In the genomic region with DNA sequence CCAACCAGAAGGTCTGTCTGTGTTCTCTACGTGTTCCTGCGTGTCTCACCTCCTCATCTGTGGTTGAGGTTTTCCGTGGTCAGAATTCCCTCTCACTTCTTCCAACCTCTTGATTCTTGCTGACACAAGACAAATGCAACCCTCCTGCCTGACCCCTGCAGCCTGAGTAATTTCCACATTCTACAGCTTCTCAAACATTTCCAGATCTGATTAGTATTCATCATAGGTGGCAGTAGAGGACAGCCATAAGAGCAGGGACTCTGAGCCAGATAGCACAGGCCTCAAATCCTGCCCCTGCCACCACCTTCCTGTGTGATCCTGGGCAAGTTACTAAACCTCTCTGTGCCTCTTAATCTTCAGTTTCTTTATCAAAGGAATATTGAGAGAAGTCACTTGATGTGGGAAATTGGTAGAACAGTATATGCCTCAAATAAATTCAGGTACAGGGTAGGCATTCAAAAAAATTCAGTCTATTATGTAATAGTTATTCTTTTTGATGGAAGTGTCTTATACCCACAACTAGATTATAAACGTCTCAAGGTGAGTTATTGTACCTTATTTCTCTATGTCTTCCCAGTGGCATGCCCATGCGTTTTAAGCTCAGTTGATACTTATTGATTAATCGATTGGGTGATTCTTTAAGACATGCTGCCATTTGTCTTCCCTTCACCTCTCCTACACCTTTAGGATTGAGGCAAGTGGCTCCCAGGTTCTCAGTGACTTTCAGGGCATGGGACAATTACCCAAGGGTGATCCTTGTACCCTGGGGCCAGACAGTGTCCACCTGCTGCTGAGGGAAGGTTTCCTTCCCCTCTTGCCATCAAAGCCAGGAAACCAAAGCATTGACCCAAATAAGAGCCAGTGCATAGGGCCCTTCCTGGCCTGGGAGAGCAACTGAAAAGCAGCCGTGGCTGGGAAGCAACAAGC, we compare ENCODE assay signal across 18 cellular contexts. TPM values are rescaled to one million over a fixed set of nuclear protein-coding genes. Genes with fewer than 3 reads are reported as not detected.
DNase-seq lines count a peak whose midpoint lies in the region; ATAC-seq, FAIRE-seq and TF ChIP-seq lines count a peak whose summit lies in the region.
"Had no signal": no experiment of that assay in that cellular context is flagged by ENCODE, and none has a peak within 500 bp of the region (broad histone marks: within the 10 kb centered on the region; RNA-seq: fewer than 3 reads in every experiment).

No MANE protein-coding gene starts in this region.

- no peaks in the 10 kb centered on the region for H3K27me3 ChIP-seq in MM.1S (replicated peaks; ENCODE audit: insufficient read depth, low read length)
- no peaks in the 10 kb centered on the region for H3K27me3 ChIP-seq in bronchial epithelial cell (ENCODE audit: control insufficient read depth, insufficient read depth, low read length)
- H3K27me3 ChIP-seq: ovary had no signal

- H3K79me2 ChIP-seq in MM.1S (ENCODE audit: low read length): peaks cover 90% of the 10 kb centered on the region

- H3K27me3 Mint-ChIP-seq in activated CD4-positive, alpha-beta T cell treated with anti-CD3 and anti-CD28 coated beads, Interleukin-2, amount 10 ng/mL, durations not matched to agents 24 days and 14 days: no peaks in the 10 kb centered on the region
- H3K27me3 Mint-ChIP-seq in stimulated activated naive B cell treated with anti-CD40 and anti-IgM and Interleukin-4, amounts not matched to agents 10 μg/mL and 1 μg/mL and 100 μg/mL, for 72 hours: no peaks in the 10 kb centered on the region
- H3K27me3 Mint-ChIP-seq: activated CD4-positive, alpha-beta T cell treated with anti-CD3 and anti-CD28 coated beads, Interleukin-2, amount 10 ng/mL, durations not matched to agents 7 days and 5 days had no signal

- intact Hi-C loops in activated CD4-positive, alpha-beta T cell treated with anti-CD3 and anti-CD28 coated beads, Interleukin-2, amount 10 ng/mL, durations not matched to agents 24 days and 14 days (cut with micrococcal nuclease): loop anchor here (1.0 to 5.0 kb wide), 3 partner anchors 17 to 77 kb away; no protein-coding TSS in a partner anchor
- intact Hi-C loops in Right ventricle myocardium superior (cut with DNase I): no loop called here

- no peaks in the 10 kb centered on the region for H3K9me3 Mint-ChIP-seq in activated CD4-positive, alpha-beta T cell treated with anti-CD3 and anti-CD28 coated beads, Interleukin-2, amount 10 ng/mL, durations not matched to agents 24 days and 14 days
- no peaks in the 10 kb centered on the region for H3K9me3 Mint-ChIP-seq in stimulated activated naive B cell treated with anti-CD40 and anti-IgM and Interleukin-4, amounts not matched to agents 10 μg/mL and 1 μg/mL and 100 μg/mL, for 72 hours
- H3K9me3 Mint-ChIP-seq: activated CD4-positive, alpha-beta T cell treated with anti-CD3 and anti-CD28 coated beads, Interleukin-2, amount 10 ng/mL, durations not matched to agents 7 days and 5 days had no signal

- no peaks in the 10 kb centered on the region for H4K20me1 ChIP-seq in MM.1S (ENCODE audit: insufficient read depth, low read length)

- no peak for FAIRE-seq in bronchial epithelial cell (lab: Jason Lieb, UNC)
- FAIRE-seq: G401.6 had no signal

- H3F3A ChIP-seq in MM.1S (ENCODE audit: insufficient read depth, low read length): peaks cover 26% of the 10 kb centered on the region

- H3K4me1 ChIP-seq in MM.1S (ENCODE audit: low read length): peaks cover 40% of the 10 kb centered on the region

- no peak overlapping the region for H3K9ac ChIP-seq in MM.1S (ENCODE audit: low read length)

- no peak overlapping the region for H2AFZ ChIP-seq in MM.1S (ENCODE audit: low read length)

- no peaks in the 10 kb centered on the region for H3K9me3 ChIP-seq in MM.1S (replicated peaks; ENCODE audit: insufficient read depth, low read length)
- H3K9me3 ChIP-seq: ovary had no signal

- H3K4me2 ChIP-seq in MM.1S (ENCODE audit: low read depth, low read length): no peak overlapping the region

- TF ChIP-seq CTCF in MM.1S (IDR thresholded peaks at IDR 0.05; ENCODE audit: low read length): peak; percentile 18; the same call in 1 of the 2 replicates
- TF ChIP-seq CTCF in bronchial epithelial cell (IDR thresholded peaks at IDR 0.05; ENCODE audit: insufficient read depth, low read length, severe bottlenecking): no peak

- no peaks in the 10 kb centered on the region for H3K9me2 ChIP-seq in MM.1S (replicated peaks; ENCODE audit: insufficient read depth, low read length)

- peak overlapping the region; percentile 20; the same call in 1 of the 2 replicates for H3K27ac ChIP-seq in MM.1S (ENCODE audit: low read length)
- H3K27ac ChIP-seq: ovary had no signal

- H3K27ac Mint-ChIP-seq in activated CD4-positive, alpha-beta T cell treated with anti-CD3 and anti-CD28 coated beads, Interleukin-2, amount 10 ng/mL, durations not matched to agents 24 days and 14 days: no peak overlapping the region
- H3K27ac Mint-ChIP-seq in stimulated activated naive B cell treated with anti-CD40 and anti-IgM and Interleukin-4, amounts not matched to agents 10 μg/mL and 1 μg/mL and 100 μg/mL, for 72 hours: no peak overlapping the region
- H3K27ac Mint-ChIP-seq: activated CD4-positive, alpha-beta T cell treated with anti-CD3 and anti-CD28 coated beads, Interleukin-2, amount 10 ng/mL, durations not matched to agents 7 days and 5 days had no signal

- H3K36me3 ChIP-seq in MM.1S (replicated peaks; ENCODE audit: insufficient read depth, low read length): peaks cover 44% of the 10 kb centered on the region
- no peaks in the 10 kb centered on the region for H3K36me3 ChIP-seq in bronchial epithelial cell (ENCODE audit: control insufficient read depth, insufficient read depth, low read length)
- H3K36me3 ChIP-seq: ovary had no signal

- peaks cover 15% of the 10 kb centered on the region for H3K4me1 Mint-ChIP-seq in activated CD4-positive, alpha-beta T cell treated with anti-CD3 and anti-CD28 coated beads, Interleukin-2, amount 10 ng/mL, durations not matched to agents 24 days and 14 days
- H3K4me1 Mint-ChIP-seq in stimulated activated naive B cell treated with anti-CD40 and anti-IgM and Interleukin-4, amounts not matched to agents 10 μg/mL and 1 μg/mL and 100 μg/mL, for 72 hours: peaks cover 38 to 70% of the 10 kb centered on the region in 2 donors
- H3K4me1 Mint-ChIP-seq: activated CD4-positive, alpha-beta T cell treated with anti-CD3 and anti-CD28 coated beads, Interleukin-2, amount 10 ng/mL, durations not matched to agents 7 days and 5 days had no signal

- peak; percentile 55 for DNase-seq in activated CD4-positive, alpha-beta T cell treated with anti-CD3 and anti-CD28 coated beads, Interleukin-2, amount 10 ng/mL, durations not matched to agents 24 days and 14 days
- DNase-seq in activated CD4-positive, alpha-beta T cell treated with anti-CD3 and anti-CD28 coated beads for 48 hours: no peak
- DNase-seq in MM.1S: no peak
- DNase-seq in bronchial epithelial cell (ENCODE audit: low read depth): peak; percentile 49
- no peak for DNase-seq in stimulated activated naive B cell treated with anti-CD40 and anti-IgM and Interleukin-4, amounts not matched to agents 10 μg/mL and 1 μg/mL and 100 μg/mL, for 72 hours
- DNase-seq in NCI-H2196 (lab: John Stamatoyannopoulos, UW; ENCODE audit: unreplicated experiment): no peak
- no peak for DNase-seq in Right ventricle myocardium superior
- DNase-seq: activated CD4-positive, alpha-beta T cell treated with anti-CD3 and anti-CD28 coated beads, Interleukin-2, amount 10 ng/mL, durations not matched to agents 7 days and 5 days; activated gamma-delta T cell; AML-193; caudate nucleus; erythroblast; NCI-H1105; NCI-H526 treated with DMSO at 0.1 percent for 48 hours; ovary had no signal

- H3K4me3 ChIP-seq in MM.1S (ENCODE audit: low read length) (no peak overlapping the region), bronchial epithelial cell (ENCODE audit: low read depth, low read length) (no peak overlapping the region)
- H3K4me3 ChIP-seq: ovary had no signal

- peak overlapping the region; percentile 12 for H3K4me3 Mint-ChIP-seq in activated CD4-positive, alpha-beta T cell treated with anti-CD3 and anti-CD28 coated beads, Interleukin-2, amount 10 ng/mL, durations not matched to agents 24 days and 14 days
- H3K4me3 Mint-ChIP-seq in stimulated activated naive B cell treated with anti-CD40 and anti-IgM and Interleukin-4, amounts not matched to agents 10 μg/mL and 1 μg/mL and 100 μg/mL, for 72 hours: peak overlapping the region in 1 of 2 donors; percentile 5
- H3K4me3 Mint-ChIP-seq: activated CD4-positive, alpha-beta T cell treated with anti-CD3 and anti-CD28 coated beads, Interleukin-2, amount 10 ng/mL, durations not matched to agents 7 days and 5 days had no signal

- peak; percentile 29 to 35 for ATAC-seq in stimulated activated naive B cell treated with anti-CD40 and anti-IgM and Interleukin-4, amounts not matched to agents 10 μg/mL and 1 μg/mL and 100 μg/mL, for 72 hours (replicated peaks)
- ATAC-seq in HG03469 (IDR thresholded peaks at IDR 0.05; ENCODE audit: unreplicated experiment) (no peak), Right ventricle myocardium superior (ENCODE audit: poor library complexity) (no peak)

- peaks cover 49% of the 10 kb centered on the region for H3K36me3 Mint-ChIP-seq in activated CD4-positive, alpha-beta T cell treated with anti-CD3 and anti-CD28 coated beads, Interleukin-2, amount 10 ng/mL, durations not matched to agents 24 days and 14 days (ENCODE audit: low read depth)
- peaks cover 47 to 55% of the 10 kb centered on the region in 2 donors for H3K36me3 Mint-ChIP-seq in stimulated activated naive B cell treated with anti-CD40 and anti-IgM and Interleukin-4, amounts not matched to agents 10 μg/mL and 1 μg/mL and 100 μg/mL, for 72 hours

RNA-seq across cellular contexts. Expression of gene POU2AF1, which starts 19.6 kb away (rescaled TPM):
- 65.6 and 68.9 TPM in 2 replicates for total RNA-seq in activated CD4-positive, alpha-beta T cell treated with anti-CD3 and anti-CD28 coated beads, Interleukin-2, amount 10 ng/mL, durations not matched to agents 24 days and 14 days
- not detected in 2 replicates for total RNA-seq in bronchial epithelial cell
- total RNA-seq in Right ventricle myocardium superior: 0.27 TPM
- total RNA-seq: lung microvascular endothelial cell had no signal

Comparison
In these comparisons a context has a peak if more than half of its experiments do, and no peak if none do; other contexts are left out.
1. DNase-seq: peak in activated CD4-positive, alpha-beta T cell treated with anti-CD3 and anti-CD28 coated beads, Interleukin-2, amount 10 ng/mL, durations not matched to agents 24 days and 14 days (single experiment) and bronchial epithelial cell (single experiment); none in activated CD4-positive, alpha-beta T cell treated with anti-CD3 and anti-CD28 coated beads for 48 hours (single experiment), MM.1S (single experiment), stimulated activated naive B cell treated with anti-CD40 and anti-IgM and Interleukin-4, amounts not matched to agents 10 μg/mL and 1 μg/mL and 100 μg/mL, for 72 hours (single experiment), NCI-H2196 (single experiment) and Right ventricle myocardium superior (single experiment).
2. ATAC-seq: peak in stimulated activated naive B cell treated with anti-CD40 and anti-IgM and Interleukin-4, amounts not matched to agents 10 μg/mL and 1 μg/mL and 100 μg/mL, for 72 hours (2 of 2); none in HG03469 (single experiment) and Right ventricle myocardium superior (single experiment).
3. RNA of gene POU2AF1, which starts 19.6 kb away (total RNA-seq): 65.6 to 68.9 TPM in activated CD4-positive, alpha-beta T cell treated with anti-CD3 and anti-CD28 coated beads, Interleukin-2, amount 10 ng/mL, durations not matched to agents 24 days and 14 days; 0.27 TPM in Right ventricle myocardium superior (single experiment) and not detected in bronchial epithelial cell; every median in the first group is over 10 times any median in the second.